In genomic region chr6:31769684-31770371, GRCh38 we compare ENCODE assay signal across 8 cellular contexts. TPM values are rescaled to one million over a fixed set of nuclear protein-coding genes. Genes with fewer than 3 reads are reported as not detected.
DNase-seq lines count a peak whose midpoint lies in the region; ATAC-seq, FAIRE-seq and TF ChIP-seq lines count a peak whose summit lies in the region.

No MANE protein-coding gene starts in this region.

- no peak overlapping the region for H3K4me3 Mint-ChIP-seq in stimulated activated memory B cell treated with anti-CD40 and anti-IgM and Interleukin-4, amounts not matched to agents 10 μg/mL and 1 μg/mL and 100 μg/mL, for 72 hours

- H3K4me1 ChIP-seq in mucosa of descending colon (ENCODE audit: low read depth): peaks cover 14% of the 10 kb centered on the region

- H3K4me3 ChIP-seq in mucosa of descending colon: no peak overlapping the region

- peaks cover 16% of the 10 kb centered on the region for H3K4me1 Mint-ChIP-seq in stimulated activated memory B cell treated with anti-CD40 and anti-IgM and Interleukin-4, amounts not matched to agents 10 μg/mL and 1 μg/mL and 100 μg/mL, for 72 hours

- intact Hi-C loops in mucosa of descending colon (cut with DNase I, micrococcal nuclease): no loop called here

- no peaks in the 10 kb centered on the region for H3K9me3 Mint-ChIP-seq in stimulated activated memory B cell treated with anti-CD40 and anti-IgM and Interleukin-4, amounts not matched to agents 10 μg/mL and 1 μg/mL and 100 μg/mL, for 72 hours

- peak; percentile 74 for FAIRE-seq in GM18507 (lab: Jason Lieb, UNC)

- ATAC-seq in mucosa of descending colon: peak; percentile 91
- peak; percentile 80 for ATAC-seq in stimulated activated memory B cell treated with anti-CD40 and anti-IgM and Interleukin-4, amounts not matched to agents 10 μg/mL and 1 μg/mL and 100 μg/mL, for 72 hours
- ATAC-seq in HG03378 (IDR thresholded peaks at IDR 0.05; ENCODE audit: unreplicated experiment): no peak

- DNase-seq in A172 (ENCODE audit: low spot score) (peak; percentile 54), GM18507 (ENCODE audit: extremely low spot score, insufficient read length, low read depth) (peak; percentile 80), NCI-H748 (lab: John Stamatoyannopoulos, UW; ENCODE audit: unreplicated experiment) (peak; percentile 80), ecto neural progenitor cell (ENCODE audit: low spot score) (peak; percentile 73), mucosa of descending colon (peak; percentile 89 to 95 (median 95))
- peak; percentile 69 to 76 for DNase-seq in activated CD4-positive, alpha-beta T cell treated with anti-CD3 and anti-CD28 coated beads, Interleukin-2, amount 50 U/mL, for 24 hours (ENCODE audit: low read depth in 1 of 2, low spot score in 1 of 2)

- no peaks in the 10 kb centered on the region for H3K9me3 ChIP-seq in mucosa of descending colon

- no peaks in the 10 kb centered on the region for H3K36me3 ChIP-seq in mucosa of descending colon (ENCODE audit: low read depth)

- TF ChIP-seq CTCF in mucosa of descending colon (IDR thresholded peaks at IDR 0.05): peak; percentile 68

- H3K27ac Mint-ChIP-seq in stimulated activated memory B cell treated with anti-CD40 and anti-IgM and Interleukin-4, amounts not matched to agents 10 μg/mL and 1 μg/mL and 100 μg/mL, for 72 hours: no peak overlapping the region

- H3K36me3 Mint-ChIP-seq in stimulated activated memory B cell treated with anti-CD40 and anti-IgM and Interleukin-4, amounts not matched to agents 10 μg/mL and 1 μg/mL and 100 μg/mL, for 72 hours: peaks cover 10% of the 10 kb centered on the region

- H3K27me3 Mint-ChIP-seq in stimulated activated memory B cell treated with anti-CD40 and anti-IgM and Interleukin-4, amounts not matched to agents 10 μg/mL and 1 μg/mL and 100 μg/mL, for 72 hours: no peaks in the 10 kb centered on the region

RNA-seq across cellular contexts. Expression of gene VWA7, which starts 7.3 kb away (rescaled TPM):
- 0.60 and 3.2 TPM in 2 replicates for total RNA-seq in A172 (2014; rRNA removed; shearing (Covaris generic))
- total RNA-seq in mucosa of descending colon: 1 to 10 TPM; 5.9 to 8.2 (median 6.9) TPM

RNA-seq across cellular contexts. Expression of gene SAPCD1, which starts 7.4 kb away (rescaled TPM):
- 1.1 and 3.0 TPM in 2 replicates for total RNA-seq in A172 (2014; rRNA removed; shearing (Covaris generic))
- 1 to 10 TPM; 2.5 to 9.6 (median 4.3) TPM for total RNA-seq in mucosa of descending colon

RNA-seq across cellular contexts. Expression of gene VARS1, which starts 25.7 kb away (rescaled TPM):
- total RNA-seq in A172 (2014; rRNA removed; shearing (Covaris generic)): 56.0 and 58.8 TPM in 2 replicates
- 10 to 100 TPM; 41.7 to 65.8 (median 45.0) TPM for total RNA-seq in mucosa of descending colon

RNA-seq across cellular contexts. Expression of gene MSH5, which starts 30.0 kb away (rescaled TPM):
- total RNA-seq in A172 (2014; rRNA removed; shearing (Covaris generic)): 3.2 and 6.1 TPM in 2 replicates
- total RNA-seq in mucosa of descending colon: 10 to 100 TPM; 14.1 to 29.9 (median 29.7) TPM

RNA-seq across cellular contexts. Expression of gene CLIC1, which starts 33.5 kb away (rescaled TPM):
- total RNA-seq in A172 (2014; rRNA removed; shearing (Covaris generic)): 927 and 1,153 TPM in 2 replicates
- total RNA-seq in mucosa of descending colon: 100 to 1,000 TPM; 269 to 555 (median 441) TPM
